11 cellular contexts compared by ENCODE assay signal in genomic region chr3:153290278-153291015, GRCh38.
DNase-seq lines count a peak whose midpoint lies in the region; ATAC-seq and TF ChIP-seq lines count a peak whose summit lies in the region.
"Had no signal": no experiment of that assay in that cellular context is flagged by ENCODE, and none has a peak within 500 bp of the region (broad histone marks: within the 10 kb centered on the region; RNA-seq: fewer than 3 reads in every experiment).

No MANE protein-coding gene starts in this region.

- ATAC-seq in CD8-positive, alpha-beta T cell: peak; percentile 58
- ATAC-seq in right lobe of liver (peak in 3 of 4 donors; percentile 36 to 56 (median 44)), HG02588 (IDR thresholded peaks at IDR 0.05; ENCODE audit: unreplicated experiment) (no peak)

- no peaks in the 10 kb centered on the region for H4K20me1 ChIP-seq in neural progenitor cell (ENCODE audit: low read depth)

- no peaks in the 10 kb centered on the region for H3K36me3 Mint-ChIP-seq in CD8-positive, alpha-beta T cell
- H3K36me3 Mint-ChIP-seq in neural progenitor cell: no peaks in the 10 kb centered on the region
- H3K36me3 Mint-ChIP-seq: stimulated activated effector memory CD8-positive, alpha-beta T cell treated with anti-CD3 and anti-CD28 coated beads, Interleukin-12 subunit alpha, Interleukin-12 subunit beta, amount 100 ng/mL, for 72 hours had no signal

- peak in 2 of 7 experiments; percentile 29 to 31 for DNase-seq in CD8-positive, alpha-beta T cell
- DNase-seq in LNCaP clone FGC (ENCODE audit: low read depth): no peak
- peak in 7 of 61 donors; percentile 11 to 72 (median 35) for DNase-seq in caudate nucleus (lab: John Stamatoyannopoulos, UW)
- DNase-seq in right lobe of liver: no peak
- no peak for DNase-seq in substantia nigra (lab: John Stamatoyannopoulos, UW)
- no peak for DNase-seq in activated CD8-positive, alpha-beta memory T cell treated with anti-CD3 and anti-CD28 coated beads, Interleukin-2, amount 50 U/mL, for 48 hours
- DNase-seq in neural progenitor cell (ENCODE audit: low spot score): no peak
- DNase-seq: NCI-H446, sigmoid colon had no signal

- TF ChIP-seq CTCF in CD8-positive, alpha-beta T cell (IDR thresholded peaks at IDR 0.05): peak; percentile 51
- peak; percentile 49 for TF ChIP-seq CTCF in LNCaP clone FGC (IDR thresholded peaks at IDR 0.05; ENCODE audit: control insufficient read depth, extremely low read depth, insufficient read depth)
- TF ChIP-seq CTCF in right lobe of liver (IDR thresholded peaks at IDR 0.05): peak; percentile 21 to 48 (median 38)
- no peak for TF ChIP-seq CTCF in neural progenitor cell (IDR thresholded peaks at IDR 0.05)

- H3K36me3 ChIP-seq in CD8-positive, alpha-beta T cell (ENCODE audit: insufficient read depth, low read length): no peaks in the 10 kb centered on the region
- H3K36me3 ChIP-seq in right lobe of liver (no peaks in the 10 kb centered on the region), neural progenitor cell (no peaks in the 10 kb centered on the region)
- H3K36me3 ChIP-seq: sigmoid colon had no signal

- H3K4me1 ChIP-seq in CD8-positive, alpha-beta T cell (ENCODE audit: insufficient read depth, low read length): peaks cover 18% of the 10 kb centered on the region
- H3K4me1 ChIP-seq in right lobe of liver (no peaks in the 10 kb centered on the region), neural progenitor cell (no peaks in the 10 kb centered on the region)

- no peak for TF ChIP-seq POLR2A in right lobe of liver (IDR thresholded peaks at IDR 0.05)

- no peaks in the 10 kb centered on the region for H3F3A ChIP-seq in neural progenitor cell (ENCODE audit: low read depth)

- no peaks in the 10 kb centered on the region for H3K27me3 ChIP-seq in CD8-positive, alpha-beta T cell (ENCODE audit: insufficient read depth, low read length)
- H3K27me3 ChIP-seq in right lobe of liver: no peaks in the 10 kb centered on the region
- no peaks in the 10 kb centered on the region for H3K27me3 ChIP-seq in neural progenitor cell
- H3K27me3 ChIP-seq: sigmoid colon had no signal

- H3K4me3 ChIP-seq in CD8-positive, alpha-beta T cell (ENCODE audit: low read depth, low read length): no peak overlapping the region
- H3K4me3 ChIP-seq in LNCaP clone FGC (ENCODE audit: low read depth, low read length) (no peak overlapping the region), right lobe of liver (no peak overlapping the region), neural progenitor cell (no peak overlapping the region)
- H3K4me3 ChIP-seq: sigmoid colon had no signal

- H3K9ac ChIP-seq in neural progenitor cell: no peak overlapping the region

- H3K27ac ChIP-seq in CD8-positive, alpha-beta T cell (ENCODE audit: low read depth, low read length): no peak overlapping the region
- peak overlapping the region; percentile 24 for H3K27ac ChIP-seq in caudate nucleus (ENCODE audit: low read depth, low read length)
- no peak overlapping the region for H3K27ac ChIP-seq in right lobe of liver
- no peak overlapping the region for H3K27ac ChIP-seq in substantia nigra (ENCODE audit: low read depth, low read length, poor library complexity, severe bottlenecking)
- no peak overlapping the region for H3K27ac ChIP-seq in neural progenitor cell
- H3K27ac ChIP-seq: sigmoid colon had no signal

- no peak overlapping the region for H3K27ac Mint-ChIP-seq in CD8-positive, alpha-beta T cell
- no peak overlapping the region for H3K27ac Mint-ChIP-seq in neural progenitor cell
- H3K27ac Mint-ChIP-seq: stimulated activated effector memory CD8-positive, alpha-beta T cell treated with anti-CD3 and anti-CD28 coated beads, Interleukin-12 subunit alpha, Interleukin-12 subunit beta, amount 100 ng/mL, for 72 hours had no signal

- H2AFZ ChIP-seq in neural progenitor cell (replicated peaks): no peak overlapping the region

- CTCF ChIA-PET in CD8-positive, alpha-beta T cell (lab: Charles Lee): interaction anchor here (0.6 to 3.2 kb wide), 39 partner anchors 9 to 1138 kb away, joined by 3 to 109 read pairs (median 3); partner anchors contain the start of gene RAP2B

- no peak overlapping the region for H3K4me2 ChIP-seq in neural progenitor cell

- intact Hi-C loops in CD8-positive, alpha-beta T cell (cut with DNase I, micrococcal nuclease): loop anchor here (1.0 to 5.0 kb wide), 8 partner anchors 70 to 479 kb away; partner anchors contain the start of gene RAP2B (in 1 of the 2)
- intact Hi-C loops in right lobe of liver (cut with DNase I): no loop called here

- WGBS in right lobe of liver (ENCODE audit: insufficient coverage, low coverage, low lambda C conversion rate, missing lambda C conversion rate): 57% methylated on average over 1 of the region's 1 CpG

- H3K27me3 Mint-ChIP-seq in CD8-positive, alpha-beta T cell (ENCODE audit: low read depth): no peaks in the 10 kb centered on the region
- no peaks in the 10 kb centered on the region for H3K27me3 Mint-ChIP-seq in neural progenitor cell (ENCODE audit: insufficient read depth, low read depth)

- POLR2A ChIA-PET in CD8-positive, alpha-beta T cell (lab: Charles Lee): interaction anchor here (0.9 to 2.0 kb wide), 6 partner anchors 18 to 247 kb away, joined by 3 to 28 read pairs (median 4); partner anchors contain the start of gene RAP2B

- H3K9me3 ChIP-seq in CD8-positive, alpha-beta T cell (ENCODE audit: low read length): no peaks in the 10 kb centered on the region
- no peaks in the 10 kb centered on the region for H3K9me3 ChIP-seq in right lobe of liver
- H3K9me3 ChIP-seq in neural progenitor cell (ENCODE audit: low read depth): no peaks in the 10 kb centered on the region
- H3K9me3 ChIP-seq: sigmoid colon had no signal

- H3K9me3 Mint-ChIP-seq in CD8-positive, alpha-beta T cell: no peaks in the 10 kb centered on the region
- no peaks in the 10 kb centered on the region for H3K9me3 Mint-ChIP-seq in neural progenitor cell
- H3K9me3 Mint-ChIP-seq: stimulated activated effector memory CD8-positive, alpha-beta T cell treated with anti-CD3 and anti-CD28 coated beads, Interleukin-12 subunit alpha, Interleukin-12 subunit beta, amount 100 ng/mL, for 72 hours had no signal

- peaks cover 46% of the 10 kb centered on the region for H3K4me1 Mint-ChIP-seq in CD8-positive, alpha-beta T cell (ENCODE audit: low read depth)
- no peaks in the 10 kb centered on the region for H3K4me1 Mint-ChIP-seq in neural progenitor cell

- no peaks in the 10 kb centered on the region for H3K79me2 ChIP-seq in neural progenitor cell (ENCODE audit: low read depth)

- H3K4me3 Mint-ChIP-seq in CD8-positive, alpha-beta T cell: no peak overlapping the region
- H3K4me3 Mint-ChIP-seq in neural progenitor cell: no peak overlapping the region
- H3K4me3 Mint-ChIP-seq: stimulated activated effector memory CD8-positive, alpha-beta T cell treated with anti-CD3 and anti-CD28 coated beads, Interleukin-12 subunit alpha, Interleukin-12 subunit beta, amount 100 ng/mL, for 72 hours had no signal

Comparison
In these comparisons a context has a peak if more than half of its experiments do, and no peak if none do; other contexts are left out.
1. intact Hi-C loops: an anchor here in CD8-positive, alpha-beta T cell (1.0 to 5.0 kb wide); none called in right lobe of liver.